ENCODE assay signal across 10 cellular contexts in the genomic region with DNA sequence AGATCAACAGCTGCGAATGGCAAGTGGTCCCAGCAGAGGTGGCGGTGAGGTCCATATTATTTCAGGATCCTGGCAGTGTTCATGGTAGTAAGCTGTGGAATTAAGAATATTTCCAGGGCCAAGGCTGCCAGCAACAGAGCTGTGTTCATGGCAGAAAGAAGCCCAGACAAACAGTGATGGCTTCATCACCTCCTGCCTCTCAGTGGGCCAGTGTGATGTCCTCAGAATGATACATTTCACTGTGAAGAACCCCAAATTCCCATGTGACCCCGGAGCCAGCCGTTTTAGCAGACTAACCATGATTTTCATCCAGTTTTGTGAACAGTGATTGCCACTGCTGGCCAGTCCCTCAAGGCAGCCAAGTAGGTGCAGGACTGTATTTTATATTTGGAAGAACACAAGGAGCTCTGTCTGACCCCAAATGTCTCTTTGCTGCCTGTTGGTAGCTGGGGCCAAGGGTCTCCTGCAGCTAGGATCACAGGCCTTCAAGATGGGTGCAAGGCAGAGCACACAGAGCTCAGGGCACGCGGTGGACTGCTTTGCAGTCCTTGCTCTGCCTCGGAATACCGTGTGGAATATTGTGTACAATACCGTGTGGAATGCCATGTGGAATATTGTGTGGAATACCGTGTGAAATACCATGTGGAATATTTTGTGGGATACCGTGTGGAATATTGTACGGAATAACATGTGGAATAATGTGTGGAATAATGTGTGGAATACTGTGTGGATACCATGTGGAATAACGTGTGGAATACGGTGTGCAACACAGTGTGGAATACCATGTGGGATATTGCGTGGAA.
DNase-seq lines count a peak whose midpoint lies in the region; ATAC-seq and TF ChIP-seq lines count a peak whose summit lies in the region.
"Had no signal": no experiment of that assay in that cellular context is flagged by ENCODE, and none has a peak within 500 bp of the region (broad histone marks: within the 10 kb centered on the region; RNA-seq: fewer than 3 reads in every experiment).

No MANE protein-coding gene starts in this region.

- TF ChIP-seq POLR2A in NB4 (IDR thresholded peaks at IDR 0.05; ENCODE audit: extremely low read depth, insufficient read length): no peak

- H3K27ac Mint-ChIP-seq in activated naive CD4-positive, alpha-beta T cell treated with anti-CD3 and anti-CD28 coated beads, Interleukin-2, amount 50 U/mL, for 24 hours: peak overlapping the region; percentile 65
- H3K27ac Mint-ChIP-seq in natural killer cell (peak overlapping the region; percentile 90 to 94), MCF 10A (ENCODE audit: low read depth, unreplicated experiment) (no peak overlapping the region)

- no peaks in the 10 kb centered on the region for H3K4me1 Mint-ChIP-seq in activated naive CD4-positive, alpha-beta T cell treated with anti-CD3 and anti-CD28 coated beads, Interleukin-2, amount 50 U/mL, for 24 hours
- peaks cover 35 to 47% of the 10 kb centered on the region in 2 donors for H3K4me1 Mint-ChIP-seq in natural killer cell
- peaks cover 15% of the 10 kb centered on the region for H3K4me1 Mint-ChIP-seq in MCF 10A (ENCODE audit: insufficient read depth, unreplicated experiment)

- no TSS peak for BruUV-seq in MCF 10A (replicated peaks; lab: Mats Ljungman, UMichigan)

- no peaks in the 10 kb centered on the region for H3K9me3 Mint-ChIP-seq in activated naive CD4-positive, alpha-beta T cell treated with anti-CD3 and anti-CD28 coated beads, Interleukin-2, amount 50 U/mL, for 24 hours
- H3K9me3 Mint-ChIP-seq in natural killer cell (no peaks in the 10 kb centered on the region), MCF 10A (ENCODE audit: unreplicated experiment) (peaks cover 7% of the 10 kb centered on the region)

- H3K27me3 Mint-ChIP-seq in activated naive CD4-positive, alpha-beta T cell treated with anti-CD3 and anti-CD28 coated beads, Interleukin-2, amount 50 U/mL, for 24 hours: no peaks in the 10 kb centered on the region
- H3K27me3 Mint-ChIP-seq in natural killer cell (ENCODE audit: low read depth in 2 of 2): peaks cover 0 to 2% of the 10 kb centered on the region in 2 donors
- no peaks in the 10 kb centered on the region for H3K27me3 Mint-ChIP-seq in MCF 10A (ENCODE audit: insufficient read depth, unreplicated experiment)

- no peak overlapping the region for H3K4me3 Mint-ChIP-seq in activated naive CD4-positive, alpha-beta T cell treated with anti-CD3 and anti-CD28 coated beads, Interleukin-2, amount 50 U/mL, for 24 hours
- peak overlapping the region; percentile 81 for H3K4me3 Mint-ChIP-seq in natural killer cell
- no peak overlapping the region for H3K4me3 Mint-ChIP-seq in MCF 10A (ENCODE audit: unreplicated experiment)

- POLR2A ChIA-PET in MCF 10A (lab: Yijun Ruan, JAX): no interaction called here

- intact Hi-C loops in natural killer cell (cut with micrococcal nuclease): loop anchor here (5.0 kb wide), 1 partner anchor 497 kb away; no protein-coding TSS in a partner anchor
- intact Hi-C loops in MCF 10A (cut with micrococcal nuclease): no loop called here

- H3K4me3 ChIP-seq in GM12865 (ENCODE audit: low read depth, low read length) (no peak overlapping the region), NB4 (ENCODE audit: low read depth, low read length) (no peak overlapping the region), foreskin fibroblast (ENCODE audit: low read depth in 1 of 2, low read length in 2 of 2) (no peak overlapping the region)
- H3K4me3 ChIP-seq: pancreas had no signal

- no peak for TF ChIP-seq CTCF in GM12865 (IDR thresholded peaks at IDR 0.05; ENCODE audit: insufficient read depth, low read depth, low read length, missing control alignments)
- TF ChIP-seq CTCF in NB4 (IDR thresholded peaks at IDR 0.05; ENCODE audit: low read depth, low read length): no peak
- TF ChIP-seq CTCF in natural killer cell (IDR thresholded peaks at IDR 0.05): no peak
- no peak for TF ChIP-seq CTCF in foreskin fibroblast (IDR thresholded peaks at IDR 0.05; ENCODE audit: low read depth, low read length)
- TF ChIP-seq CTCF in MCF 10A (IDR thresholded peaks at IDR 0.05; ENCODE audit: unreplicated experiment): no peak

- ATAC-seq in natural killer cell (peak; percentile 37 to 52 (median 47)), GM21423 (IDR thresholded peaks at IDR 0.05; ENCODE audit: unreplicated experiment) (no peak), HG02973 (IDR thresholded peaks at IDR 0.05; ENCODE audit: unreplicated experiment) (no peak)
- ATAC-seq: pancreas had no signal

- H3K36me3 Mint-ChIP-seq in activated naive CD4-positive, alpha-beta T cell treated with anti-CD3 and anti-CD28 coated beads, Interleukin-2, amount 50 U/mL, for 24 hours: no peaks in the 10 kb centered on the region
- H3K36me3 Mint-ChIP-seq in natural killer cell (no peaks in the 10 kb centered on the region), MCF 10A (ENCODE audit: insufficient read depth, unreplicated experiment) (peaks cover 5% of the 10 kb centered on the region)

- DNase-seq in GM12865 (ENCODE audit: low read depth) (peak; percentile 67), NB4 (ENCODE audit: low read depth) (peak; percentile 46), natural killer cell (peak; percentile 52), foreskin fibroblast (no peak), MCF 10A (ENCODE audit: unreplicated experiment) (no peak)
- DNase-seq: NCI-H2171 treated with DMSO at 0.1 percent for 48 hours, pancreas had no signal

- CTCF ChIA-PET in MCF 10A (lab: Yijun Ruan, JAX): interaction anchor here (0.5 kb wide), 1 partner anchor 556 kb away, joined by 4 read pairs; no protein-coding TSS in a partner anchor

Comparison
In these comparisons a context has a peak if more than half of its experiments do, and no peak if none do; other contexts are left out.
1. DNase-seq: peak in GM12865 (single experiment), NB4 (single experiment) and natural killer cell (single experiment); none in foreskin fibroblast (0 of 2) and MCF 10A (single experiment).
2. ATAC-seq: peak in natural killer cell (3 of 3); none in GM21423 (single experiment) and HG02973 (single experiment).